21 cellular contexts compared by ENCODE assay signal in the genomic region with DNA sequence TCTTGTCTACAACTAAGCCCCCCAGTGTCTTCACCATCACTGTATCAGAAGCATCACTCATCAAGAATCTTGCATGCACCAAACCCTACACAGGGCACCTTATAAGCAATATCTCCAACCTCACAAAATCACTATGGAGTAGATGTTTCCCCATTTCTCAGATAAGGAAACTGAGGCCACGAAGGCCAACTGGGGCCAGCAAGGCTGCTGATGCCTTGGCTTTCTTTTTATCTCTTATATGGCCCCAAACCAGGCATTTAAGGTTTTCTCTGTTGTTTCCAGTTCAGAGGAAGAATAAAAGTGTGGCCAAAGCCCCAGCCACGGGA. TPM values are rescaled to one million over a fixed set of nuclear protein-coding genes. Genes with fewer than 3 reads are reported as not detected.
DNase-seq lines count a peak whose midpoint lies in the region; ATAC-seq, FAIRE-seq and TF ChIP-seq lines count a peak whose summit lies in the region.
"Had no signal": no experiment of that assay in that cellular context is flagged by ENCODE, and none has a peak within 500 bp of the region (broad histone marks: within the 10 kb centered on the region; RNA-seq: fewer than 3 reads in every experiment).

No MANE protein-coding gene starts in this region.

- POLR2A ChIA-PET in HepG2 (lab: Yijun Ruan, JAX) (interaction anchor here (1.3 to 1.9 kb wide), 3 partner anchors 7 to 33 kb away, joined by 3 to 11 read pairs (median 4); no protein-coding TSS in a partner anchor), K562 (lab: Yijun Ruan, JAX) (interaction anchor here (0.6 to 1.3 kb wide), 4 partner anchors 9 to 109 kb away, joined by 3 to 5 read pairs (median 4); no protein-coding TSS in a partner anchor)

- intact Hi-C loops in HepG2 (cut with micrococcal nuclease; ENCODE audit: unreplicated experiment): loop anchor here (1.0 kb wide), 1 partner anchor 110 kb away; no protein-coding TSS in a partner anchor
- intact Hi-C loops in right lobe of liver (cut with DNase I): no loop called here
- intact Hi-C loops in K562 (cut with micrococcal nuclease): loop anchor here (1.0 to 2.0 kb wide), 3 partner anchors 34 to 110 kb away; no protein-coding TSS in a partner anchor
- intact Hi-C loops in spleen (cut with DNase I; ENCODE audit: low total_unique reads): no loop called here

- no TSS peak for BruUV-seq in HepG2 (replicated peaks; lab: Mats Ljungman, UMichigan)
- BruUV-seq in K562 (replicated peaks; lab: Mats Ljungman, UMichigan): no TSS peak

- CTCF ChIA-PET in HepG2 (lab: Yijun Ruan, JAX; ENCODE audit: low intra/inter-chr PET ratio, low total read pairs) (interaction anchor here (1.3 to 1.4 kb wide), 2 partner anchors 34 to 109 kb away, joined by 3 read pairs; no protein-coding TSS in a partner anchor), K562 (lab: Yijun Ruan, JAX; ENCODE audit: low intra/inter-chr PET ratio) (interaction anchor here (0.6 kb wide), 1 partner anchor 110 kb away, joined by 3 read pairs; no protein-coding TSS in a partner anchor)

- TF ChIP-seq RAD21 in HepG2 (CRISPR knock-in tag; IDR thresholded peaks at IDR 0.05): no peak
- TF ChIP-seq RAD21 in K562 (CRISPR knock-in tag; conservative IDR thresholded peaks at IDR 0.05 in 1 of 2, IDR thresholded peaks at IDR 0.05 in 1 of 2): no peak

- no peaks in the 10 kb centered on the region for H3K27me3 ChIP-seq in HepG2 (ENCODE audit: control insufficient read depth in 1 of 2, insufficient read depth in 2 of 2, low read length in 2 of 2)
- no peaks in the 10 kb centered on the region for H3K27me3 ChIP-seq in right lobe of liver
- H3K27me3 ChIP-seq in GM23248 (replicated peaks; ENCODE audit: insufficient read depth): no peaks in the 10 kb centered on the region
- no peaks in the 10 kb centered on the region for H3K27me3 ChIP-seq in K562 (ENCODE audit: control insufficient read depth in 2 of 2, insufficient read depth in 2 of 2, low read length in 2 of 2)
- H3K27me3 ChIP-seq in spleen (replicated peaks in 1 of 7): peaks cover 0 to 32% (median 0%) of the 10 kb centered on the region in 7 donors
- H3K27me3 ChIP-seq: esophagus squamous epithelium, gastroesophageal sphincter, SJCRH30, tibial artery had no signal

- DNase-seq in HepG2 (ENCODE audit: low spot score): no peak
- DNase-seq in right lobe of liver: no peak
- DNase-seq in GM23248: no peak
- no peak for DNase-seq in K562 (ENCODE audit: extremely low read depth in 1 of 4, low spot score in 3 of 4)
- DNase-seq in spleen: no peak
- DNase-seq in retina: no peak
- DNase-seq in pons (ENCODE audit: low spot score): no peak
- DNase-seq: activated CD4-positive, alpha-beta T cell treated with anti-CD3 and anti-CD28 coated beads, Interleukin-2, amount 50 U/mL, for 1 hour; cortex of kidney; esophagus squamous epithelium; occipital lobe; stimulated activated CD4-positive, alpha-beta T cell treated with anti-CD3 and anti-CD28 coated beads, Interleukin-4, amount 100 ng/mL, for 4 hours had no signal

- no peak overlapping the region for H3K4me3 ChIP-seq in HepG2 (replicated peaks in 1 of 3; ENCODE audit: insufficient read depth in 1 of 3, low read depth in 2 of 3, low read length in 3 of 3)
- H3K4me3 ChIP-seq in right lobe of liver: no peak overlapping the region
- H3K4me3 ChIP-seq in GM23248: no peak overlapping the region
- no peak overlapping the region for H3K4me3 ChIP-seq in K562
- H3K4me3 ChIP-seq in spleen: no peak overlapping the region
- H3K4me3 ChIP-seq: esophagus squamous epithelium, gastroesophageal sphincter, lung, SJCRH30, tibial artery had no signal

- TF ChIP-seq CTCF in HepG2 (CRISPR knock-in tag; IDR thresholded peaks at IDR 0.05) (no peak), right lobe of liver (IDR thresholded peaks at IDR 0.05) (no peak), K562 (IDR thresholded peaks at IDR 0.05 in 2 of 3, conservative IDR thresholded peaks at IDR 0.05 in 1 of 3; ENCODE audit: insufficient read depth in 2 of 3, low read depth in 1 of 3, low read length in 3 of 3) (no peak), spleen (IDR thresholded peaks at IDR 0.05 in 8 of 11, conservative IDR thresholded peaks at IDR 0.05 in 3 of 11) (no peak)

- H3K9me3 ChIP-seq in HepG2 (ENCODE audit: low read length): 0 out of 2 replicates have a peak, but pooled peaks cover 10% of the 10 kb centered on the region
- no peaks in the 10 kb centered on the region for H3K9me3 ChIP-seq in right lobe of liver
- no peaks in the 10 kb centered on the region for H3K9me3 ChIP-seq in GM23248 (ENCODE audit: low read depth)
- no peaks in the 10 kb centered on the region for H3K9me3 ChIP-seq in K562 (replicated peaks; ENCODE audit: control insufficient read depth, insufficient read depth, low read depth, low read length)
- H3K9me3 ChIP-seq in spleen: peaks cover 0 to 8% (median 0%) of the 10 kb centered on the region in 8 donors
- H3K9me3 ChIP-seq: esophagus squamous epithelium, gastroesophageal sphincter, SJCRH30, tibial artery had no signal

- H3K4me1 ChIP-seq in HepG2 (ENCODE audit: insufficient read depth, low read length) (peaks cover 25% of the 10 kb centered on the region), right lobe of liver (peaks cover 0 to 16% (median 9%) of the 10 kb centered on the region in 4 donors), GM23248 (ENCODE audit: insufficient read depth) (peaks cover 15% of the 10 kb centered on the region), K562 (replicated peaks in 1 of 2; ENCODE audit: control insufficient read depth in 2 of 2, insufficient read depth in 2 of 2, low read length in 2 of 2) (peaks cover 14 to 23% of the 10 kb centered on the region in 2 experiments), spleen (peaks cover 17 to 67% (median 35%) of the 10 kb centered on the region in 6 donors)

- in situ Hi-C loops in HepG2 (cut with HindIII; ENCODE audit: extremely low pct_ligation_motif_present, low pct_unique_long_range_greater_than_20kb): no loop called here
- in situ Hi-C loops in GM23248 (cut with MboI): no loop called here
- in situ Hi-C loops in K562 (cut with MboI): no loop called here

- TF ChIP-seq EP300 in HepG2 (IDR thresholded peaks at IDR 0.05; ENCODE audit: low read depth in 2 of 2, low read length in 2 of 2) (no peak), HepG2 (CRISPR knock-in tag; IDR thresholded peaks at IDR 0.05; ENCODE audit: borderline replicate concordance) (no peak), K562 (IDR thresholded peaks at IDR 0.05; ENCODE audit: low read length) (no peak)

- H2AFZ ChIP-seq in HepG2 (ENCODE audit: low read length) (no peak overlapping the region), GM23248 (0 out of 2 replicates have a peak overlapping the region, but pooled peaks have one; percentile 37), K562 (ENCODE audit: low read depth, low read length) (peak overlapping the region; percentile 75)

- H3K9me1 ChIP-seq in K562 (ENCODE audit: control insufficient read depth, insufficient read depth, low read length): no peaks in the 10 kb centered on the region

- ATAC-seq in HepG2 (no peak), right lobe of liver (no peak), K562 (no peak), GM19463 (IDR thresholded peaks at IDR 0.05; ENCODE audit: unreplicated experiment) (no peak)

- H3F3A ChIP-seq in GM23248 (ENCODE audit: insufficient read depth): peaks cover 22% of the 10 kb centered on the region; the same call in 1 of the 2 replicates

- 100% methylated on average over 2 of the region's 2 CpGs for WGBS in HepG2 (ENCODE audit: low lambda C conversion rate)
- WGBS in right lobe of liver (ENCODE audit: insufficient coverage, low coverage, low lambda C conversion rate, missing lambda C conversion rate): no CpG with 5 or more reads among the region's 2 CpGs
- WGBS in GM23248 (ENCODE audit: low coverage in 1 of 2, low lambda C conversion rate in 2 of 2, missing lambda C conversion rate in 2 of 2), 2 experiments: 75 to 80% methylated on average over 2 of the region's 2 CpGs
- WGBS in K562 (ENCODE audit: insufficient coverage, low coverage, missing lambda C conversion rate): 65% methylated on average over 2 of the region's 2 CpGs
- 52 to 72% (median 60%) methylated on average over 2 of the region's 2 CpGs for WGBS in spleen, 5 donors

- H3K4me2 ChIP-seq in HepG2 (ENCODE audit: low read depth, low read length): no peak overlapping the region
- no peak overlapping the region for H3K4me2 ChIP-seq in GM23248 (ENCODE audit: unreplicated experiment)
- H3K4me2 ChIP-seq in K562 (ENCODE audit: insufficient read depth, low read length): peak overlapping the region; percentile 57; the same call in 1 of the 2 replicates

- H3K9me2 ChIP-seq in GM23248 (ENCODE audit: insufficient read depth): no peaks in the 10 kb centered on the region

- H3K27ac ChIP-seq in HepG2 (ENCODE audit: extremely low read length, insufficient read depth, low read length) (peak overlapping the region; percentile 42), right lobe of liver (no peak overlapping the region), GM23248 (no peak overlapping the region), K562 (ENCODE audit: extremely low read depth, low read depth, low read length) (peak overlapping the region; percentile 60; the same call in 2 of the 3 replicates), spleen (peak overlapping the region in 6 of 8 donors; percentile 11 to 70 (median 44))
- H3K27ac ChIP-seq: SJCRH30, tibial artery had no signal

- FAIRE-seq in HepG2 (lab: Jason Lieb, UNC) (no peak), K562 (lab: Jason Lieb, UNC) (no peak)
- FAIRE-seq: kidney had no signal

- H3K79me2 ChIP-seq in HepG2 (ENCODE audit: insufficient read depth, low read length) (no peaks in the 10 kb centered on the region), GM23248 (ENCODE audit: insufficient read depth) (no peaks in the 10 kb centered on the region), K562 (ENCODE audit: control insufficient read depth, insufficient read depth, low read length) (no peaks in the 10 kb centered on the region)

- TF ChIP-seq POLR2A in HepG2 (IDR thresholded peaks at IDR 0.05; ENCODE audit: insufficient read depth in 1 of 2, low read depth in 2 of 2, low read length in 2 of 2) (no peak), right lobe of liver (IDR thresholded peaks at IDR 0.05) (no peak), K562 (conservative IDR thresholded peaks at IDR 0.05) (no peak), spleen (IDR thresholded peaks at IDR 0.05) (no peak)

- H3K36me3 ChIP-seq in HepG2 (replicated peaks in 1 of 2; ENCODE audit: control insufficient read depth in 1 of 2, insufficient read depth in 2 of 2, low read length in 2 of 2): no peaks in the 10 kb centered on the region
- H3K36me3 ChIP-seq in right lobe of liver: no peaks in the 10 kb centered on the region
- H3K36me3 ChIP-seq in GM23248 (ENCODE audit: low read depth): no peaks in the 10 kb centered on the region
- H3K36me3 ChIP-seq in K562 (ENCODE audit: control insufficient read depth, insufficient read depth, low read length): no peaks in the 10 kb centered on the region
- H3K36me3 ChIP-seq in spleen: no peaks in the 10 kb centered on the region
- H3K36me3 ChIP-seq: esophagus squamous epithelium, gastroesophageal sphincter, SJCRH30, tibial artery had no signal

- no peaks in the 10 kb centered on the region for H4K20me1 ChIP-seq in HepG2 (ENCODE audit: insufficient read depth, low read length)
- no peaks in the 10 kb centered on the region for H4K20me1 ChIP-seq in GM23248 (ENCODE audit: insufficient read depth)
- peaks cover 4% of the 10 kb centered on the region; the same call in 1 of the 2 replicates for H4K20me1 ChIP-seq in K562 (replicated peaks; ENCODE audit: control insufficient read depth, insufficient read depth, low read length)

- H3K9ac ChIP-seq in HepG2 (ENCODE audit: insufficient read depth, low read depth, low read length): no peak overlapping the region
- H3K9ac ChIP-seq in GM23248: no peak overlapping the region
- H3K9ac ChIP-seq in K562 (ENCODE audit: insufficient read depth in 1 of 2, low read depth in 2 of 2, low read length in 2 of 2): no peak overlapping the region

RNA-seq across cellular contexts. Expression of gene NPFFR1, which starts 47.3 kb away (rescaled TPM):
- total RNA-seq in HepG2 (2016; rRNA removed; fragmentation: Illumina TruSeq; extraction: Trizol) (under 0.01 TPM in 1 of 2 replicates, not detected in the other), right lobe of liver (not detected), K562 (2014; rRNA removed) (not detected in 2 replicates), K562 (2014; rRNA removed; fragmentation: Illumina TruSeq; extraction: Trizol) (under 0.01 TPM in 1 of 2 replicates, not detected in the other), K562 (2015; rRNA removed; fragmentation: Illumina TruSeq; extraction: Trizol) (not detected in 2 replicates), K562 (2021) (not detected in 2 replicates), spleen (under 1 TPM in 5 of 7 donors, not detected in 2; 0.06 to 0.63 (median 0.09) TPM)
- total RNA-seq in HepG2 (2016; cell fraction: cytosol; rRNA removed; fragmentation: Illumina TruSeq; extraction: Trizol; ENCODE audit: low read depth): under 0.01 TPM in 1 of 2 replicates, not detected in the other
- total RNA-seq in HepG2 (2016; cell fraction: insoluble cytoplasmic fraction; rRNA removed; fragmentation: Illumina TruSeq; extraction: Trizol): 0.02 TPM in 1 of 2 replicates, not detected in the other
- not detected in 2 replicates for total RNA-seq in HepG2 (2016; cell fraction: membrane; rRNA removed; fragmentation: Illumina TruSeq; extraction: Trizol)
- not detected in 2 replicates for total RNA-seq in HepG2 (2016; cell fraction: nucleus; rRNA removed; fragmentation: Illumina TruSeq; extraction: Trizol)
- polyA plus RNA-seq in HepG2 (2011; rRNA removed) (not detected in 2 replicates), GM23248 (2016; fragmentation: Nextera tagmentation; extraction: Ambion mirVana) (not detected in 2 replicates), K562 (2011; rRNA removed) (not detected in 2 replicates), K562 (2014; fragmentation: Illumina TruSeq; extraction: Trizol) (not detected in 2 replicates), K562 (2014; fragmentation: Nextera tagmentation; extraction: Ambion mirVana) (not detected), K562 (2014; rRNA removed) (not detected in 2 replicates), spleen (under 1 TPM; under 0.01 to 0.15 (median 0.06) TPM)
- polyA plus RNA-seq in HepG2 (2011; cell fraction: cytosol; rRNA removed): not detected in 2 replicates
- polyA plus RNA-seq in HepG2 (2011; cell fraction: nucleus; rRNA removed): 0.02 TPM in 1 of 2 replicates, not detected in the other
- polyA plus RNA-seq in HepG2 (2012): not detected in 2 replicates
- polyA plus RNA-seq in HepG2 (2016; cell fraction: cytosol; fragmentation: Illumina TruSeq; extraction: Trizol; ENCODE audit: low read depth): 0.01 and 0.02 TPM in 2 replicates
- polyA plus RNA-seq in HepG2 (2016; cell fraction: insoluble cytoplasmic fraction; fragmentation: Illumina TruSeq; extraction: Trizol; ENCODE audit: low read depth): not detected in 2 replicates
- polyA plus RNA-seq in HepG2 (2016; cell fraction: membrane; fragmentation: Illumina TruSeq; extraction: Trizol; ENCODE audit: low read depth): not detected in 2 replicates
- polyA plus RNA-seq in HepG2 (2016; cell fraction: nucleus; fragmentation: Illumina TruSeq; extraction: Trizol; ENCODE audit: insufficient read depth, low read depth): not detected in 2 replicates
- polyA minus RNA-seq in HepG2 (2011; rRNA and poly(A)+ RNA removed; ENCODE audit: low replicate concordance): not detected in 2 replicates
- not detected in 2 replicates for polyA minus RNA-seq in HepG2 (2011; cell fraction: cytosol; rRNA and poly(A)+ RNA removed)
- polyA minus RNA-seq in HepG2 (2011; cell fraction: nucleus; rRNA and poly(A)+ RNA removed): under 0.01 TPM in 1 of 2 replicates, not detected in the other
- not detected in 2 replicates for total RNA-seq in GM23248 (2014; rRNA removed; shearing (Covaris generic))
- not detected in 2 replicates for total RNA-seq in K562 (2011; cell fraction: chromatin; rRNA removed; ENCODE audit: low replicate concordance)
- not detected in 2 replicates for total RNA-seq in K562 (2011; cell fraction: nucleolus; rRNA removed)
- total RNA-seq in K562 (2011; cell fraction: nucleoplasm; rRNA removed): not detected in 2 replicates
- polyA plus RNA-seq in K562 (2011; cell fraction: cytosol; rRNA removed): under 0.01 TPM in 1 of 2 replicates, not detected in the other
- not detected in 2 replicates for polyA plus RNA-seq in K562 (2011; cell fraction: nucleus; rRNA removed)
- polyA plus RNA-seq in K562 (2012): not detected in 2 replicates
- polyA minus RNA-seq in K562 (2011; rRNA and poly(A)+ RNA removed): not detected in 2 replicates
- polyA minus RNA-seq in K562 (2011; cell fraction: cytosol; rRNA and poly(A)+ RNA removed): not detected in 2 replicates
- not detected in 2 replicates for polyA minus RNA-seq in K562 (2011; cell fraction: nucleus; rRNA and poly(A)+ RNA removed)
- total RNA-seq: CD8-positive, alpha-beta memory T cell; NCI-H460; PC-3; SJCRH30 had no signal
- polyA plus RNA-seq: CD8-positive, alpha-beta memory T cell had no signal

RNA-seq across cellular contexts. Expression of gene LRRC20, which starts 51.3 kb away (rescaled TPM):
- 37.5 and 38.6 TPM in 2 replicates for total RNA-seq in HepG2 (2016; rRNA removed; fragmentation: Illumina TruSeq; extraction: Trizol)
- total RNA-seq in HepG2 (2016; cell fraction: cytosol; rRNA removed; fragmentation: Illumina TruSeq; extraction: Trizol; ENCODE audit: low read depth): 7.5 and 7.6 TPM in 2 replicates
- 31.9 and 38.9 TPM in 2 replicates for total RNA-seq in HepG2 (2016; cell fraction: insoluble cytoplasmic fraction; rRNA removed; fragmentation: Illumina TruSeq; extraction: Trizol)
- total RNA-seq in HepG2 (2016; cell fraction: membrane; rRNA removed; fragmentation: Illumina TruSeq; extraction: Trizol): 28.7 and 30.2 TPM in 2 replicates
- total RNA-seq in HepG2 (2016; cell fraction: nucleus; rRNA removed; fragmentation: Illumina TruSeq; extraction: Trizol): 21.0 and 21.2 TPM in 2 replicates
- polyA plus RNA-seq in HepG2 (2011; rRNA removed): 31.1 and 37.0 TPM in 2 replicates
- polyA plus RNA-seq in HepG2 (2011; cell fraction: cytosol; rRNA removed): 40.7 and 41.5 TPM in 2 replicates
- polyA plus RNA-seq in HepG2 (2011; cell fraction: nucleus; rRNA removed): 39.1 and 48.3 TPM in 2 replicates
- 20.8 and 26.7 TPM in 2 replicates for polyA plus RNA-seq in HepG2 (2012)
- 6.9 and 8.4 TPM in 2 replicates for polyA plus RNA-seq in HepG2 (2016; cell fraction: cytosol; fragmentation: Illumina TruSeq; extraction: Trizol; ENCODE audit: low read depth)
- 39.8 and 43.5 TPM in 2 replicates for polyA plus RNA-seq in HepG2 (2016; cell fraction: insoluble cytoplasmic fraction; fragmentation: Illumina TruSeq; extraction: Trizol; ENCODE audit: low read depth)
- 24.8 and 26.5 TPM in 2 replicates for polyA plus RNA-seq in HepG2 (2016; cell fraction: membrane; fragmentation: Illumina TruSeq; extraction: Trizol; ENCODE audit: low read depth)
- polyA plus RNA-seq in HepG2 (2016; cell fraction: nucleus; fragmentation: Illumina TruSeq; extraction: Trizol; ENCODE audit: insufficient read depth, low read depth): 43.4 and 44.0 TPM in 2 replicates
- 8.9 and 35.0 TPM in 2 replicates for polyA minus RNA-seq in HepG2 (2011; rRNA and poly(A)+ RNA removed; ENCODE audit: low replicate concordance)
- 14.2 and 15.2 TPM in 2 replicates for polyA minus RNA-seq in HepG2 (2011; cell fraction: cytosol; rRNA and poly(A)+ RNA removed)
- polyA minus RNA-seq in HepG2 (2011; cell fraction: nucleus; rRNA and poly(A)+ RNA removed): 8.6 and 11.4 TPM in 2 replicates
- 10 to 100 TPM in 5 of 6 experiments, 1 to 10 TPM in 1; 9.6 to 22.5 (median 16.6) TPM for total RNA-seq in right lobe of liver
- total RNA-seq in GM23248 (2014; rRNA removed; shearing (Covaris generic)): 4.9 and 6.6 TPM in 2 replicates
- 1.5 and 1.8 TPM in 2 replicates for polyA plus RNA-seq in GM23248 (2016; fragmentation: Nextera tagmentation; extraction: Ambion mirVana)
- 4.7 and 10.3 TPM in 2 replicates for total RNA-seq in K562 (2011; cell fraction: chromatin; rRNA removed; ENCODE audit: low replicate concordance)
- 9.0 and 9.3 TPM in 2 replicates for total RNA-seq in K562 (2011; cell fraction: nucleolus; rRNA removed)
- 6.5 and 7.2 TPM in 2 replicates for total RNA-seq in K562 (2011; cell fraction: nucleoplasm; rRNA removed)
- total RNA-seq in K562 (2014; rRNA removed): 9.8 and 14.3 TPM in 2 replicates
- 3.9 and 4.4 TPM in 2 replicates for total RNA-seq in K562 (2014; rRNA removed; fragmentation: Illumina TruSeq; extraction: Trizol)
- 8.6 and 10.1 TPM in 2 replicates for total RNA-seq in K562 (2015; rRNA removed; fragmentation: Illumina TruSeq; extraction: Trizol)
- total RNA-seq in K562 (2021): 12.4 and 13.1 TPM in 2 replicates
- 15.8 and 16.9 TPM in 2 replicates for polyA plus RNA-seq in K562 (2011; rRNA removed)
- polyA plus RNA-seq in K562 (2011; cell fraction: cytosol; rRNA removed): 28.2 and 31.1 TPM in 2 replicates
- 16.1 and 16.9 TPM in 2 replicates for polyA plus RNA-seq in K562 (2011; cell fraction: nucleus; rRNA removed)
- polyA plus RNA-seq in K562 (2012): 11.8 and 17.5 TPM in 2 replicates
- polyA plus RNA-seq in K562 (2014; fragmentation: Illumina TruSeq; extraction: Trizol): 14.2 and 16.7 TPM in 2 replicates
- polyA plus RNA-seq in K562 (2014; fragmentation: Nextera tagmentation; extraction: Ambion mirVana): 1 to 10 TPM; 2.3 to 3.0 TPM
- polyA plus RNA-seq in K562 (2014; rRNA removed): 11.0 and 11.4 TPM in 2 replicates
- polyA minus RNA-seq in K562 (2011; rRNA and poly(A)+ RNA removed): 7.1 and 11.6 TPM in 2 replicates
- polyA minus RNA-seq in K562 (2011; cell fraction: cytosol; rRNA and poly(A)+ RNA removed): 4.1 and 5.0 TPM in 2 replicates
- 4.6 and 6.2 TPM in 2 replicates for polyA minus RNA-seq in K562 (2011; cell fraction: nucleus; rRNA and poly(A)+ RNA removed)
- total RNA-seq in spleen: 1 to 10 TPM; 2.4 to 4.9 (median 3.9) TPM
- 1 to 10 TPM; 1.6 to 3.6 (median 2.9) TPM for polyA plus RNA-seq in spleen

Comparison
In these comparisons a context has a peak if more than half of its experiments do, and no peak if none do; other contexts are left out.
1. H3K27ac ChIP-seq: peak in HepG2 (single experiment), K562 (single experiment) and spleen (6 of 8); none in right lobe of liver (0 of 3) and GM23248 (single experiment).
2. intact Hi-C loops: an anchor here in HepG2 (1.0 kb wide) and K562 (1.0 to 2.0 kb wide); none called in right lobe of liver and spleen.
3. Of the 241 proteins assayed by ChIP-seq in both HepG2 and K562: peak only in HepG2: none; only in K562: ADNP and CHD4; in both: none; in neither: 239.